8 cellular contexts compared by ENCODE assay signal in the genomic region with DNA sequence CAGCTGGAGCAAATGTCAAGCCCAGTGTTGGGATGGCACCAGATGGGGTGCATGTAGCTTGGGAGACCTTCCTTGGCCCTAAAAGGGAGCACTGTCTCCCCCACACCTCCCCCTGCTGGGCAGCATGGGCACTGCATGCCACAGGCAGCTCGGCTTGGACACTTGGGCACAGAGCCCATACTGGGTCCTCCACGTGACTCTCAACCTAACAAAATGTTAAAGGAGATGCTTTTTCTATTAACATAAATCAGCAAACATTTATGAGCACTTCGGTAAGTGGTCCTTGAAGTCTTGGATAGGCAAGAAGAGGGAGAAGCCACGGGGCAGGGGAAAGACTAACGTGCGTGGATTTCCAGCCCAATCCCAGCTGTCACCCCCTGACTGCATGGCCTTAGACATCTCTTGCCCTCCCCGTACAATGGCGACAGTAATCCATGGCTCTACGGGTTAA. TPM values are rescaled to one million over a fixed set of nuclear protein-coding genes. Genes with fewer than 3 reads are reported as not detected.
DNase-seq lines count a peak whose midpoint lies in the region; ATAC-seq lines count a peak whose summit lies in the region.

No MANE protein-coding gene starts in this region.

- H3K4me1 Mint-ChIP-seq in CD8-positive, alpha-beta memory T cell = peaks cover 0 to 14% (median 0%) of the 10 kb centered on the region in 3 donors

- CTCF ChIA-PET in CD8-positive, alpha-beta memory T cell (lab: Charles Lee) = interaction anchor here (0.6 to 7.2 kb wide), 18 partner anchors 10 to 219 kb away, joined by 3 to 133 read pairs (median 4); partner anchors contain the start of genes MAPK9 and RASGEF1C

- H3K36me3 ChIP-seq in CD8-positive, alpha-beta memory T cell (ENCODE audit: insufficient read depth, low read length) = no peaks in the 10 kb centered on the region

- H3K4me3 ChIP-seq in CD8-positive, alpha-beta memory T cell (ENCODE audit: low read length) = no peak overlapping the region

- H3K4me3 Mint-ChIP-seq in CD8-positive, alpha-beta memory T cell = no peak overlapping the region

- ATAC-seq in GM21515 (IDR thresholded peaks at IDR 0.05; ENCODE audit: unreplicated experiment) (peak; percentile 56), GM21360 (IDR thresholded peaks at IDR 0.05; ENCODE audit: unreplicated experiment) (no peak)

- no peak overlapping the region for H3K27ac ChIP-seq in CD8-positive, alpha-beta memory T cell (ENCODE audit: low read depth, low read length)

- peak; percentile 45 to 83 (median 66) for DNase-seq in CD8-positive, alpha-beta memory T cell
- DNase-seq in NCI-H1048 (lab: John Stamatoyannopoulos, UW) (peak; percentile 33), ecto neural progenitor cell (ENCODE audit: low spot score) (peak; percentile 66), midbrain (lab: John Stamatoyannopoulos, UW) (peak; percentile 69)
- peak; percentile 81 to 83 for DNase-seq in activated CD4-positive, alpha-beta T cell treated with anti-CD3 and anti-CD28 coated beads, Interleukin-2, amount 50 U/mL, for 48 hours
- peak; percentile 91 for DNase-seq in stimulated activated CD8-positive, alpha-beta memory T cell treated with anti-CD3 and anti-CD28 coated beads, Interleukin-4, amount 100 ng/mL, for 48 hours

- H3K27me3 Mint-ChIP-seq in CD8-positive, alpha-beta memory T cell = peaks cover 4 to 5% of the 10 kb centered on the region in 2 donors

- H3K9me3 ChIP-seq in CD8-positive, alpha-beta memory T cell (ENCODE audit: low read length) = no peaks in the 10 kb centered on the region

- no peaks in the 10 kb centered on the region for H3K27me3 ChIP-seq in CD8-positive, alpha-beta memory T cell (ENCODE audit: insufficient read depth, low read length, poor library complexity, severe bottlenecking)

- H3K4me1 ChIP-seq in CD8-positive, alpha-beta memory T cell (ENCODE audit: insufficient read depth, low read length) = no peaks in the 10 kb centered on the region

- no peak overlapping the region for H3K27ac Mint-ChIP-seq in CD8-positive, alpha-beta memory T cell

- POLR2A ChIA-PET in CD8-positive, alpha-beta memory T cell (lab: Charles Lee) = interaction anchor here (2.9 kb wide), 1 partner anchor 22 kb away, joined by 19 read pairs; no protein-coding TSS in a partner anchor

- peaks cover 0 to 1% (median 0%) of the 10 kb centered on the region in 3 donors for H3K36me3 Mint-ChIP-seq in CD8-positive, alpha-beta memory T cell

- no peaks in the 10 kb centered on the region for H3K9me3 Mint-ChIP-seq in CD8-positive, alpha-beta memory T cell

RNA-seq across cellular contexts. Expression of gene MAPK9, which starts 23.9 kb away (rescaled TPM):
- total RNA-seq in CD8-positive, alpha-beta memory T cell = 10 to 100 TPM; 44.3 to 46.2 TPM
- 34.9 TPM for polyA plus RNA-seq in CD8-positive, alpha-beta memory T cell

RNA-seq across cellular contexts. Expression of gene GFPT2, which starts 37.3 kb away (rescaled TPM):
- 1 to 10 TPM; 1.7 to 1.9 TPM for total RNA-seq in CD8-positive, alpha-beta memory T cell
- 0.41 TPM for polyA plus RNA-seq in CD8-positive, alpha-beta memory T cell

Comparison
In these comparisons a context has a peak if more than half of its experiments do, and no peak if none do; other contexts are left out.
1. DNase-seq: peak in every context shown above with its lines; median percentile 91 in stimulated activated CD8-positive, alpha-beta memory T cell treated with anti-CD3 and anti-CD28 coated beads, Interleukin-4, amount 100 ng/mL, for 48 hours; 82 in activated CD4-positive, alpha-beta T cell treated with anti-CD3 and anti-CD28 coated beads, Interleukin-2, amount 50 U/mL, for 48 hours; 69 in midbrain; 66 in CD8-positive, alpha-beta memory T cell; 66 in ecto neural progenitor cell; 33 in NCI-H1048.